Comparison of ENCODE assay signal across 8 cellular contexts in the genomic region with DNA sequence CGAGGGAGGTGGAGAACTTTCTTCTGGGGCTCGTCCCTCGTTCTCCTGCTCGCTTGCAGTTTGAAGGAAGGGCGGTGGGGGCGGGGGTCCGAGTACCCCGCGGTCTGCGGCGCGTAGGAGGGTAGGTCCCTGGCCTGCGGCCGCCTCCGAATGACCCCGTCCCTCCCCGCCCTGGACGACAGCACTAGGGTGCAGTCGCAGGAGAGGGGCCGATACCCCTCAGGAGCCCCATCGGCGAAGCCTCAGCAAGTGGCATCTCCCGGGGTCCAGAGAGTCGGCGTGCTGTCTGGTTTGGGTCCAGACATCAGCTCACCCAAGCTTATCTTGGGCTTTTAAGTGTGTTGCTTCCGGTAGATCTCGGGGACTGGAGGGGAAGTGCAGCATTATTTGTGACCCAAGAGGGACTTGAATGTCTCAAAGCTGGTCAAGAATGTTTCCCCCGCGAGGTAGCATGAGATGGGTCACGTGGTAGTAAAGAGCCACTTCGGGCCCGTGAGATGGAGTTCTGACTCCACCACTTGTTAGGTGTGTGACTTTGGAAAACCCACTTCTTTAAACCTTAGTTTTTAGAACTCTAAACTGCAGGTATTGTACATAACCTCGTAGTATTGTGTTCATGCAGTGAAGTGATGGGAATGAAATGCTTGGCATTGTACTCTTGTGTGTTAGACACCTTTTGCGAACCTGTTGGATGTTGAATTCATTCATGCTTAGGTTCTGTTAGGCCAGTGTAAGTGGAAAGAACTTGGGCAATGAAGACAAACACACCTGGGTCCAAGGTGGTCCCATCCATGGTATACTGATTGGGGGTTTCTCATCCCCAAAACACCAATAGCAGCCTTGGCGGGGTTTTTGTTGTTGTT. TPM values are rescaled to one million over a fixed set of nuclear protein-coding genes. Genes with fewer than 3 reads are reported as not detected.
DNase-seq lines count a peak whose midpoint lies in the region; ATAC-seq and TF ChIP-seq lines count a peak whose summit lies in the region.

No MANE protein-coding gene starts in this region.

- no peaks in the 10 kb centered on the region for H3F3A ChIP-seq in PC-3 (ENCODE audit: low read length, unreplicated experiment)

- DNase-seq in PC-3 (no peak), ascending aorta (ENCODE audit: low spot score in 2 of 2) (peak in 1 of 2 donors; percentile 75), SIG-M5 (lab: John Stamatoyannopoulos, UW) (no peak), 8988T (no peak)

- intact Hi-C loops in PC-3 (cut with micrococcal nuclease), result loop anchor here (1.0 to 5.0 kb wide), 2 partner anchors 163 to 176 kb away; no protein-coding TSS in a partner anchor
- intact Hi-C loops in ascending aorta (cut with DNase I), result loop anchor here (1.0 kb wide), 4 partner anchors 49 to 204 kb away; partner anchors contain the start of gene LYRM2

- H3K4me1 ChIP-seq in PC-3 (ENCODE audit: insufficient read depth, low read length) (no peaks in the 10 kb centered on the region), ascending aorta (peaks cover 3 to 10% of the 10 kb centered on the region in 2 donors)

- CTCF ChIA-PET in PC-3 (lab: Charles Lee), result interaction anchor here (1.4 kb wide), 1 partner anchor 165 kb away, joined by 4 read pairs; no protein-coding TSS in a partner anchor

- H3K4me3 ChIP-seq in PC-3 (ENCODE audit: low read length) (peak overlapping the region; percentile 71), ascending aorta (peak overlapping the region; percentile 85 to 97), iPS-18c (ENCODE audit: insufficient read depth, low read depth, low read length) (peak overlapping the region; percentile 75), skin epidermis (peak overlapping the region; percentile 44 to 91 (median 72))

- H3K27ac ChIP-seq in PC-3 (ENCODE audit: low read length), result no peak overlapping the region
- peak overlapping the region; percentile 52 to 69 for H3K27ac ChIP-seq in ascending aorta
- H3K27ac ChIP-seq in skin epidermis, result peak overlapping the region in 10 of 21 experiments; percentile 35 to 90 (median 68)

- H3K4me2 ChIP-seq in PC-3 (ENCODE audit: low read length), result peak overlapping the region; percentile 83

- no peaks in the 10 kb centered on the region for H3K27me3 ChIP-seq in PC-3 (ENCODE audit: low read length)
- H3K27me3 ChIP-seq in ascending aorta, result no peaks in the 10 kb centered on the region

- POLR2A ChIA-PET in PC-3 (lab: Charles Lee; ENCODE audit: unreplicated experiment), result no interaction called here

- no peaks in the 10 kb centered on the region for H3K9me2 ChIP-seq in PC-3 (replicated peaks; ENCODE audit: low read length)

- no peaks in the 10 kb centered on the region for H3K79me2 ChIP-seq in PC-3 (ENCODE audit: low read length)

- no peaks in the 10 kb centered on the region for H4K20me1 ChIP-seq in PC-3 (ENCODE audit: low read length)

- no peaks in the 10 kb centered on the region for H3K9me3 ChIP-seq in PC-3 (ENCODE audit: low read length)
- H3K9me3 ChIP-seq in ascending aorta, result no peaks in the 10 kb centered on the region
- H3K9me3 ChIP-seq in iPS-18c (ENCODE audit: control insufficient read depth, insufficient read depth, low read length), result no peaks in the 10 kb centered on the region

- peak; percentile 38 for ATAC-seq in GM18502 (IDR thresholded peaks at IDR 0.05; ENCODE audit: poor library complexity, unreplicated experiment)
- ATAC-seq in HG02943 (IDR thresholded peaks at IDR 0.05; ENCODE audit: low read depth, unreplicated experiment), result peak; percentile 51
- ATAC-seq in PC-3, result no peak

- no peak for TF ChIP-seq CTCF in PC-3 (conservative IDR thresholded peaks at IDR 0.05; ENCODE audit: low read depth, low read length)
- TF ChIP-seq CTCF in ascending aorta (IDR thresholded peaks at IDR 0.05), result peak in 1 of 3 experiments; percentile 4

- H3K36me3 ChIP-seq in PC-3 (ENCODE audit: low read depth, low read length) (no peaks in the 10 kb centered on the region), ascending aorta (no peaks in the 10 kb centered on the region)

- H3K9ac ChIP-seq in PC-3 (ENCODE audit: low read length), result peak overlapping the region; percentile 56; the same call in 1 of the 2 replicates

- TSS peak; percentile 29 for BruUV-seq in PC-3 (replicated peaks; lab: Mats Ljungman, UMichigan)

- H2AFZ ChIP-seq in PC-3 (ENCODE audit: low read length), result peak overlapping the region; percentile 83

RNA-seq across cellular contexts. Expression of gene ANKRD6, which starts 0.9 kb away (rescaled TPM):
- 5.6 and 6.9 TPM in 2 replicates for total RNA-seq in PC-3 (2014; rRNA removed)
- total RNA-seq in ascending aorta, result 32.2 TPM

RNA-seq across cellular contexts. Expression of gene RRAGD, which starts 21.8 kb away (rescaled TPM):
- total RNA-seq in PC-3 (2014; rRNA removed) (0.35 and 0.62 TPM in 2 replicates), ascending aorta (9.2 TPM)
